ENCODE assay signal across 11 cellular contexts in genomic region chr2:230130668-230131364, GRCh38.
DNase-seq lines count a peak whose midpoint lies in the region; ATAC-seq and TF ChIP-seq lines count a peak whose summit lies in the region.
"Had no signal": no experiment of that assay in that cellular context is flagged by ENCODE, and none has a peak within 500 bp of the region (broad histone marks: within the 10 kb centered on the region; RNA-seq: fewer than 3 reads in every experiment).

No MANE protein-coding gene starts in this region.

- no peaks in the 10 kb centered on the region for H3K27me3 ChIP-seq in BLaER1
- H3K27me3 ChIP-seq in gastroesophageal sphincter = no peaks in the 10 kb centered on the region
- H3K27me3 ChIP-seq in parathyroid adenoma (ENCODE audit: control insufficient read depth, insufficient read depth, low read length) = no peaks in the 10 kb centered on the region
- H3K27me3 ChIP-seq in CD8-positive, alpha-beta T cell (ENCODE audit: insufficient read depth, low read length) = no peaks in the 10 kb centered on the region

- CTCF ChIA-PET in CD8-positive, alpha-beta T cell (lab: Charles Lee) = interaction anchor here (0.6 kb wide), 1 partner anchor 156 kb away, joined by 3 read pairs; no protein-coding TSS in a partner anchor
- CTCF ChIA-PET in activated CD8-positive, alpha-beta T cell treated with anti-CD3 and anti-CD28 coated beads, Interleukin-2, amount 10 ng/mL, durations not matched to agents 7 days and 5 days (lab: Charles Lee) = no interaction called here

- no peaks in the 10 kb centered on the region for H3K27me3 Mint-ChIP-seq in CD8-positive, alpha-beta T cell (ENCODE audit: low read depth)
- H3K27me3 Mint-ChIP-seq in activated CD8-positive, alpha-beta T cell treated with anti-CD3 and anti-CD28 coated beads, Interleukin-2, amount 10 ng/mL, durations not matched to agents 7 days and 5 days (ENCODE audit: low read depth) = no peaks in the 10 kb centered on the region
- H3K27me3 Mint-ChIP-seq: IgD-negative memory B cell had no signal

- POLR2A ChIA-PET in CD8-positive, alpha-beta T cell (lab: Charles Lee) = no interaction called here
- POLR2A ChIA-PET in activated CD8-positive, alpha-beta T cell treated with anti-CD3 and anti-CD28 coated beads, Interleukin-2, amount 10 ng/mL, durations not matched to agents 7 days and 5 days (lab: Charles Lee) = no interaction called here

- H2AFZ ChIP-seq in parathyroid adenoma = peak overlapping the region; percentile 89

- peak; percentile 90 for ATAC-seq in gastroesophageal sphincter
- ATAC-seq in CD8-positive, alpha-beta T cell = no peak
- ATAC-seq in activated CD8-positive, alpha-beta T cell treated with anti-CD3 and anti-CD28 coated beads, Interleukin-2, amount 10 ng/mL, durations not matched to agents 7 days and 5 days = no peak

- H3K4me2 ChIP-seq in BLaER1 = peak overlapping the region; percentile 64
- no peak overlapping the region for H3K4me2 ChIP-seq in parathyroid adenoma (ENCODE audit: low read length)

- no peak overlapping the region for H3K4me3 Mint-ChIP-seq in CD8-positive, alpha-beta T cell
- H3K4me3 Mint-ChIP-seq in activated CD8-positive, alpha-beta T cell treated with anti-CD3 and anti-CD28 coated beads, Interleukin-2, amount 10 ng/mL, durations not matched to agents 7 days and 5 days = no peak overlapping the region
- H3K4me3 Mint-ChIP-seq: IgD-negative memory B cell had no signal

- H3K79me2 ChIP-seq in parathyroid adenoma = no peaks in the 10 kb centered on the region

- WGBS in gastroesophageal sphincter (ENCODE audit: low coverage in 1 of 2), 2 donors = 41 to 44% methylated on average over 6 to 9 of the region's 11 CpGs

- peaks cover under 1% of the 10 kb centered on the region for H3K4me1 Mint-ChIP-seq in CD8-positive, alpha-beta T cell (ENCODE audit: low read depth)
- peaks cover 21% of the 10 kb centered on the region for H3K4me1 Mint-ChIP-seq in activated CD8-positive, alpha-beta T cell treated with anti-CD3 and anti-CD28 coated beads, Interleukin-2, amount 10 ng/mL, durations not matched to agents 7 days and 5 days (ENCODE audit: low read depth)

- TF ChIP-seq CTCF in gastroesophageal sphincter (IDR thresholded peaks at IDR 0.05) (no peak), parathyroid adenoma (IDR thresholded peaks at IDR 0.05) (no peak)
- TF ChIP-seq CTCF in CD8-positive, alpha-beta T cell (IDR thresholded peaks at IDR 0.05) = no peak

- peaks cover 9% of the 10 kb centered on the region; the same call in 1 of the 2 replicates for H3K36me3 ChIP-seq in BLaER1
- H3K36me3 ChIP-seq in gastroesophageal sphincter = no peaks in the 10 kb centered on the region
- no peaks in the 10 kb centered on the region for H3K36me3 ChIP-seq in parathyroid adenoma (ENCODE audit: control insufficient read depth, insufficient read depth, low read length)
- H3K36me3 ChIP-seq in CD8-positive, alpha-beta T cell (ENCODE audit: insufficient read depth, low read length) = no peaks in the 10 kb centered on the region

- H3K27ac Mint-ChIP-seq in CD8-positive, alpha-beta T cell = no peak overlapping the region
- no peak overlapping the region for H3K27ac Mint-ChIP-seq in activated CD8-positive, alpha-beta T cell treated with anti-CD3 and anti-CD28 coated beads, Interleukin-2, amount 10 ng/mL, durations not matched to agents 7 days and 5 days
- H3K27ac Mint-ChIP-seq: IgD-negative memory B cell had no signal

- no peaks in the 10 kb centered on the region for H3K36me3 Mint-ChIP-seq in CD8-positive, alpha-beta T cell
- H3K36me3 Mint-ChIP-seq in activated CD8-positive, alpha-beta T cell treated with anti-CD3 and anti-CD28 coated beads, Interleukin-2, amount 10 ng/mL, durations not matched to agents 7 days and 5 days (ENCODE audit: low read depth) = no peaks in the 10 kb centered on the region
- H3K36me3 Mint-ChIP-seq: IgD-negative memory B cell had no signal

- H3K9me3 Mint-ChIP-seq in CD8-positive, alpha-beta T cell = no peaks in the 10 kb centered on the region
- H3K9me3 Mint-ChIP-seq in activated CD8-positive, alpha-beta T cell treated with anti-CD3 and anti-CD28 coated beads, Interleukin-2, amount 10 ng/mL, durations not matched to agents 7 days and 5 days (ENCODE audit: insufficient read depth) = no peaks in the 10 kb centered on the region

- TF ChIP-seq POLR2A in gastroesophageal sphincter (IDR thresholded peaks at IDR 0.05) = no peak

- H3K9me3 ChIP-seq in BLaER1 (peaks cover 36% of the 10 kb centered on the region), gastroesophageal sphincter (peaks cover 0 to 6% (median 0%) of the 10 kb centered on the region in 3 donors), parathyroid adenoma (ENCODE audit: control insufficient read depth, low read length) (no peaks in the 10 kb centered on the region)
- H3K9me3 ChIP-seq in CD8-positive, alpha-beta T cell (ENCODE audit: low read length) = peaks cover 10% of the 10 kb centered on the region

- H3K4me1 ChIP-seq in BLaER1 = peaks cover 74% of the 10 kb centered on the region
- peaks cover 0 to 9% (median 0%) of the 10 kb centered on the region in 3 donors for H3K4me1 ChIP-seq in gastroesophageal sphincter
- H3K4me1 ChIP-seq in parathyroid adenoma = peaks cover 32% of the 10 kb centered on the region
- H3K4me1 ChIP-seq in CD8-positive, alpha-beta T cell (ENCODE audit: insufficient read depth, low read length) = no peaks in the 10 kb centered on the region

- H3K27ac ChIP-seq in BLaER1 = peak overlapping the region; percentile 52
- H3K27ac ChIP-seq in gastroesophageal sphincter = peak overlapping the region; percentile 56 to 77 (median 67)
- H3K27ac ChIP-seq in parathyroid adenoma = peak overlapping the region; percentile 89
- H3K27ac ChIP-seq in CD8-positive, alpha-beta T cell (ENCODE audit: low read depth, low read length) = no peak overlapping the region

- no peak for TF ChIP-seq EP300 in gastroesophageal sphincter (IDR thresholded peaks at IDR 0.05)

- H3K4me3 ChIP-seq in BLaER1 (no peak overlapping the region), gastroesophageal sphincter (no peak overlapping the region), parathyroid adenoma (ENCODE audit: low read depth, low read length) (no peak overlapping the region)
- no peak overlapping the region for H3K4me3 ChIP-seq in CD8-positive, alpha-beta T cell (ENCODE audit: low read depth, low read length)

- no peaks in the 10 kb centered on the region for H4K20me1 ChIP-seq in BLaER1

- intact Hi-C loops in CD8-positive, alpha-beta T cell (cut with DNase I, micrococcal nuclease) = no loop called here

- DNase-seq in RKO (ENCODE audit: low spot score) = peak; percentile 77
- no peak for DNase-seq in CD8-positive, alpha-beta T cell
- no peak for DNase-seq in activated CD8-positive, alpha-beta T cell treated with anti-CD3 and anti-CD28 coated beads, Interleukin-2, amount 10 ng/mL, durations not matched to agents 7 days and 5 days
- DNase-seq in SW 1271 (lab: John Stamatoyannopoulos, UW) = no peak
- no peak for DNase-seq in NCI-H526 (lab: John Stamatoyannopoulos, UW)
- DNase-seq: activated T-cell treated with anti-CD3 and anti-CD28 coated beads, Interleukin-2, amount 50 U/mL, for 1 hour; SIG-M5 had no signal

- H3K9ac ChIP-seq in BLaER1 (0 out of 2 replicates have a peak overlapping the region, but pooled peaks have one; percentile 8), parathyroid adenoma (no peak overlapping the region)
